ENCODE assay signal across 8 cellular contexts in genomic region chr5:149550608-149551226, GRCh38. TPM values are rescaled to one million over a fixed set of nuclear protein-coding genes. Genes with fewer than 3 reads are reported as not detected.
DNase-seq lines count a peak whose midpoint lies in the region; ATAC-seq, FAIRE-seq and TF ChIP-seq lines count a peak whose summit lies in the region.

No MANE protein-coding gene starts in this region.

- H3K27me3 ChIP-seq in Loucy (ENCODE audit: insufficient read depth, low read length, poor library complexity, severe bottlenecking) = peaks cover 16% of the 10 kb centered on the region
- no peaks in the 10 kb centered on the region for H3K27me3 ChIP-seq in GM12878 (replicated peaks in 1 of 2; ENCODE audit: control insufficient read depth in 2 of 2, insufficient read depth in 2 of 2, low read length in 1 of 2)
- no peaks in the 10 kb centered on the region for H3K27me3 ChIP-seq in stomach

- RAD21 ChIA-PET in GM12878 (lab: Charles Lee; ENCODE audit: unreplicated experiment) = interaction anchor here (0.8 to 2.1 kb wide), 13 partner anchors 9 to 206 kb away, joined by 3 to 20 read pairs (median 4); partner anchors contain the start of genes GRPEL2 and IL17B

- H3K4me1 ChIP-seq in Loucy (ENCODE audit: insufficient read depth, low read length, poor library complexity, severe bottlenecking) (peaks cover 27% of the 10 kb centered on the region), GM12878 (ENCODE audit: control insufficient read depth, insufficient read depth, low read length) (no peaks in the 10 kb centered on the region; the same call in 1 of the 2 replicates), stomach (peaks cover 33 to 49% (median 40%) of the 10 kb centered on the region in 4 donors)

- CTCF ChIA-PET in GM12878 (lab: Yijun Ruan, JAX) = interaction anchor here (0.6 to 5.4 kb wide), 14 partner anchors 8 to 204 kb away, joined by 3 to 39 read pairs (median 5); no protein-coding TSS in a partner anchor

- no peak for TF ChIP-seq EP300 in GM12878 (IDR thresholded peaks at IDR 0.05; ENCODE audit: borderline replicate concordance in 1 of 2, control insufficient read depth in 1 of 2, low read depth in 2 of 2, low read length in 2 of 2)
- TF ChIP-seq EP300 in stomach (IDR thresholded peaks at IDR 0.05) = no peak

- no peaks in the 10 kb centered on the region for H3K9me3 ChIP-seq in Loucy (ENCODE audit: insufficient read depth, low read depth, low read length)
- no peaks in the 10 kb centered on the region for H3K9me3 ChIP-seq in GM12878 (replicated peaks; ENCODE audit: control insufficient read depth, insufficient read depth, low read length)
- no peaks in the 10 kb centered on the region for H3K9me3 ChIP-seq in stomach

- in situ Hi-C loops in GM12878 (cut with MboI) = loop anchor here (5.0 kb wide), 1 partner anchor 178 kb away; no protein-coding TSS in a partner anchor

- H3K9ac ChIP-seq in Loucy (ENCODE audit: low read depth, low read length, poor library complexity, severe bottlenecking) (peak overlapping the region; percentile 100), GM12878 (ENCODE audit: control insufficient read depth, insufficient read depth, low read length) (peak overlapping the region; percentile 100)

- peak; percentile 9 for ATAC-seq in GM19395 (IDR thresholded peaks at IDR 0.05; ENCODE audit: unreplicated experiment)
- peak; percentile 29 for ATAC-seq in GM12878

- SMC1A ChIA-PET in GM12878 (lab: Charles Lee; ENCODE audit: uncharacterized antibody, unreplicated experiment) = interaction anchor here (1.0 to 2.2 kb wide), 15 partner anchors 9 to 450 kb away, joined by 3 to 11 read pairs (median 5); partner anchors contain the start of genes HMGXB3 and TIGD6

- H3F3A ChIP-seq in Loucy (ENCODE audit: low read depth) = no peaks in the 10 kb centered on the region

- no peak for TF ChIP-seq RAD21 in GM12878 (IDR thresholded peaks at IDR 0.05; ENCODE audit: insufficient read depth, low read depth, low read length)

- H3K4me3 ChIP-seq in Loucy (ENCODE audit: low read length, poor library complexity, severe bottlenecking) (peak overlapping the region; percentile 91), GM12878 (peak overlapping the region; percentile 82), stomach (peak overlapping the region; percentile 68 to 83 (median 80))

- peaks cover 31% of the 10 kb centered on the region for H3K36me3 ChIP-seq in Loucy (ENCODE audit: insufficient read depth, low read length)
- peaks cover 0 to 5% of the 10 kb centered on the region in 2 experiments; a peak in 2 of 4 replicates for H3K36me3 ChIP-seq in GM12878 (ENCODE audit: control insufficient read depth in 2 of 2, insufficient read depth in 2 of 2, low read length in 1 of 2)
- peaks cover 7 to 27% (median 19%) of the 10 kb centered on the region in 4 donors for H3K36me3 ChIP-seq in stomach

- H3K27ac ChIP-seq in GM12878 (ENCODE audit: control insufficient read depth, insufficient read depth) (peak overlapping the region; percentile 100), stomach (peak overlapping the region; percentile 94 to 99 (median 98))

- H2AFZ ChIP-seq in Loucy (ENCODE audit: low read length) (0 out of 2 replicates have a peak overlapping the region, but pooled peaks have one; percentile 3), GM12878 (ENCODE audit: control insufficient read depth, low read depth, low read length) (peak overlapping the region; percentile 78)

- no peak for TF ChIP-seq CTCF in Loucy (conservative IDR thresholded peaks at IDR 0.05; ENCODE audit: low read length)
- TF ChIP-seq CTCF in GM12878 (IDR thresholded peaks at IDR 0.05 in 2 of 3, conservative IDR thresholded peaks at IDR 0.05 in 1 of 3; ENCODE audit: control insufficient read depth in 2 of 3, extremely low read depth in 1 of 3, insufficient read depth in 1 of 3, low read depth in 3 of 3, low read length in 3 of 3) = no peak
- no peak for TF ChIP-seq CTCF in stomach (IDR thresholded peaks at IDR 0.05)

- FAIRE-seq in GM12878 (lab: Jason Lieb, UNC) = no peak

- peak overlapping the region; percentile 92 for H3K4me2 ChIP-seq in Loucy (ENCODE audit: low read depth, low read length, poor library complexity, severe bottlenecking)
- peak overlapping the region; percentile 26 for H3K4me2 ChIP-seq in GM12878 (ENCODE audit: control insufficient read depth, insufficient read depth)

- H3K79me2 ChIP-seq in Loucy (ENCODE audit: insufficient read depth, low read length) (peaks cover 55% of the 10 kb centered on the region), GM12878 (ENCODE audit: control insufficient read depth, insufficient read depth, low read length) (peaks cover 62% of the 10 kb centered on the region)

- no TSS peak for BruUV-seq in GM12878 (replicated peaks; lab: Mats Ljungman, UMichigan)

- WGBS in GM12878 (ENCODE audit: insufficient coverage, insufficient replicate concordance, low lambda C conversion rate, missing lambda C conversion rate) = 2% methylated on average over 39 of the region's 39 CpGs
- 0 to 1% (median 0%) methylated on average over 23 to 39 of the region's 39 CpGs for WGBS in stomach, 5 donors

- POLR2A ChIA-PET in GM12878 (lab: Charles Lee) = interaction anchor here (0.6 to 3.5 kb wide), 15 partner anchors 11 to 291 kb away, joined by 3 to 22 read pairs (median 3); partner anchors contain the start of genes GRPEL2 and PCYOX1L

- H4K20me1 ChIP-seq in Loucy (ENCODE audit: insufficient read depth, low read length, poor library complexity, severe bottlenecking) (peaks cover 43% of the 10 kb centered on the region), GM12878 (ENCODE audit: control insufficient read depth, insufficient read depth) (no peaks in the 10 kb centered on the region)

- no peaks in the 10 kb centered on the region for H3K9me2 ChIP-seq in Loucy (replicated peaks; ENCODE audit: low read depth, low read length)

- DNase-seq in AG08396 (ENCODE audit: low spot score) = peak; percentile 16
- DNase-seq in GM12878 (ENCODE audit: low read depth, low spot score) = no peak
- DNase-seq in left kidney (ENCODE audit: low read depth, low spot score) = peak; percentile 50
- no peak for DNase-seq in stomach
- no peak for DNase-seq in mucosa of gallbladder (ENCODE audit: low spot score)
- DNase-seq in HuH-7.5 (ENCODE audit: low spot score) = no peak

- no peak for TF ChIP-seq POLR2A in GM12878 (IDR thresholded peaks at IDR 0.05; ENCODE audit: low read depth, low read length)
- TF ChIP-seq POLR2A in stomach (IDR thresholded peaks at IDR 0.05) = no peak

- intact Hi-C loops in GM12878 (cut with micrococcal nuclease; ENCODE audit: unreplicated experiment) = loop anchor here (1.0 to 2.0 kb wide), 2 partner anchors 68 to 206 kb away; partner anchors contain the start of gene GRPEL2
- intact Hi-C loops in stomach (cut with DNase I; ENCODE audit: low total_unique reads) = loop anchor here (5.0 kb wide), 1 partner anchor 108 kb away; no protein-coding TSS in a partner anchor

TF ChIP-seq in GM12878, 131 proteins besides CTCF, POLR2A, EP300 and RAD21 (continues in another document):
- TF ChIP-seq WRNIP1 (IDR thresholded peaks at IDR 0.05; ENCODE audit: borderline replicate concordance, low read depth, low read length) (peak; percentile 89; the same call in 1 of the 2 replicates), MXI1 (IDR thresholded peaks at IDR 0.05; ENCODE audit: low read depth, low read length) (no peak), SMARCA5 (IDR thresholded peaks at IDR 0.05) (0 out of 2 replicates have a peak, but pooled peaks have one; percentile 33), POLR2AphosphoS2 (IDR thresholded peaks at IDR 0.05; ENCODE audit: low read depth, low read length) (0 out of 2 replicates have a peak, but pooled peaks have one; percentile 5), BACH1 (IDR thresholded peaks at IDR 0.05; ENCODE audit: borderline replicate concordance) (no peak), CHD1 (IDR thresholded peaks at IDR 0.05; ENCODE audit: low read depth, low read length) (peak; percentile 80; the same call in 1 of the 2 replicates)

RNA-seq across cellular contexts. Expression of gene CSNK1A1, which starts 0.5 kb away (rescaled TPM):
- 312 and 318 TPM in 2 replicates for total RNA-seq in GM12878 (2013; cell fraction: nucleolus; rRNA removed)
- 146 and 155 TPM in 2 replicates for total RNA-seq in GM12878 (2014; rRNA removed)
- total RNA-seq in GM12878 (2014; rRNA removed; fragmentation: Illumina TruSeq; extraction: Trizol) = 126 and 134 TPM in 2 replicates
- 138 and 143 TPM in 2 replicates for total RNA-seq in GM12878 (2021)
- polyA plus RNA-seq in GM12878 (2011; ENCODE audit: low read depth) = 53.0 TPM
- 132 and 184 TPM in 2 replicates for polyA plus RNA-seq in GM12878 (2011; rRNA removed)
- polyA plus RNA-seq in GM12878 (2011; cell fraction: cytosol; rRNA removed) = 61.7 and 81.7 TPM in 2 replicates
- 69.8 and 72.5 TPM in 2 replicates for polyA plus RNA-seq in GM12878 (2011; cell fraction: nucleus; rRNA removed)
- polyA plus RNA-seq in GM12878 (2012) = 54.7 and 73.9 TPM in 2 replicates
- polyA plus RNA-seq in GM12878 (2014; fragmentation: Illumina TruSeq; extraction: Trizol) = 107 and 127 TPM in 2 replicates
- polyA plus RNA-seq in GM12878 (2014; fragmentation: Nextera tagmentation; extraction: Ambion mirVana) = 10 to 100 TPM; 53.3 to 62.0 TPM
- polyA plus RNA-seq in GM12878 (2014; rRNA removed) = 104 and 106 TPM in 2 replicates
- 100 to 1,000 TPM; 134 to 147 TPM for polyA plus RNA-seq in GM12878 (2016; fragmentation: Nextera tagmentation; extraction: Ambion mirVana)
- polyA minus RNA-seq in GM12878 (2011; rRNA and poly(A)+ RNA removed) = 169 and 189 TPM in 2 replicates
- polyA minus RNA-seq in GM12878 (2011; cell fraction: cytosol; rRNA and poly(A)+ RNA removed) = 61.2 and 75.4 TPM in 2 replicates
- polyA minus RNA-seq in GM12878 (2011; cell fraction: nucleus; rRNA and poly(A)+ RNA removed) = 80.2 and 126 TPM in 2 replicates
- total RNA-seq in stomach = 100 to 1,000 TPM; 171 to 408 (median 217) TPM
- 10 to 100 TPM; 60.5 to 95.5 (median 74.8) TPM for polyA plus RNA-seq in stomach
- total RNA-seq in mucosa of gallbladder = 253 TPM

RNA-seq across cellular contexts. Expression of gene ARHGEF37, which starts 30.6 kb away (rescaled TPM):
- total RNA-seq in GM12878 (2013; cell fraction: nucleolus; rRNA removed) = 0.17 and 0.32 TPM in 2 replicates
- total RNA-seq in GM12878 (2014; rRNA removed) (0.49 and 0.62 TPM in 2 replicates), GM12878 (2014; rRNA removed; fragmentation: Illumina TruSeq; extraction: Trizol) (0.85 and 0.97 TPM in 2 replicates), GM12878 (2021) (1.1 and 1.2 TPM in 2 replicates), stomach (10 to 100 TPM; 21.3 to 64.2 (median 25.7) TPM), mucosa of gallbladder (32.8 TPM)
- 0.05 TPM for polyA plus RNA-seq in GM12878 (2011; ENCODE audit: low read depth)
- polyA plus RNA-seq in GM12878 (2011; rRNA removed) (0.29 and 0.52 TPM in 2 replicates), GM12878 (2014; fragmentation: Illumina TruSeq; extraction: Trizol) (0.60 and 0.65 TPM in 2 replicates), GM12878 (2014; fragmentation: Nextera tagmentation; extraction: Ambion mirVana) (under 1 TPM; 0.16 to 0.23 TPM), GM12878 (2014; rRNA removed) (0.58 and 0.63 TPM in 2 replicates), GM12878 (2016; fragmentation: Nextera tagmentation; extraction: Ambion mirVana) (1 to 10 TPM in 1 of 2 experiments, under 1 TPM in 1; 0.78 to 1.1 TPM), stomach (10 to 100 TPM in 1 of 3 donors, 1 to 10 TPM in 2; 8.0 to 15.1 (median 9.3) TPM)
- 0.10 and 0.17 TPM in 2 replicates for polyA plus RNA-seq in GM12878 (2011; cell fraction: cytosol; rRNA removed)
- polyA plus RNA-seq in GM12878 (2011; cell fraction: nucleus; rRNA removed) = 0.36 and 0.44 TPM in 2 replicates
- polyA plus RNA-seq in GM12878 (2012) = 0.20 and 0.48 TPM in 2 replicates
- polyA minus RNA-seq in GM12878 (2011; rRNA and poly(A)+ RNA removed) = 0.07 and 0.15 TPM in 2 replicates
- not detected in 2 replicates for polyA minus RNA-seq in GM12878 (2011; cell fraction: cytosol; rRNA and poly(A)+ RNA removed)
- polyA minus RNA-seq in GM12878 (2011; cell fraction: nucleus; rRNA and poly(A)+ RNA removed) = 0.10 and 0.24 TPM in 2 replicates

Comparison
In these comparisons a context has a peak if more than half of its experiments do, and no peak if none do; other contexts are left out.
1. DNase-seq: peak in AG08396 (single experiment) and left kidney (single experiment); none in GM12878 (single experiment), stomach (single experiment), mucosa of gallbladder (single experiment) and HuH-7.5 (single experiment).
2. RNA of gene ARHGEF37, which starts 30.6 kb away (total RNA-seq): 32.8 TPM in mucosa of gallbladder (single experiment) and 21.3 to 64.2 TPM in stomach; 0.17 to 1.2 TPM in GM12878; every median in the first group is over 4 times any median in the second.
3. Peak in every context shown above with its lines, with median percentiles within 50 percentile points of each other: H3K4me3 ChIP-seq.